ENCODE assay signal across 28 cellular contexts in the genomic region with DNA sequence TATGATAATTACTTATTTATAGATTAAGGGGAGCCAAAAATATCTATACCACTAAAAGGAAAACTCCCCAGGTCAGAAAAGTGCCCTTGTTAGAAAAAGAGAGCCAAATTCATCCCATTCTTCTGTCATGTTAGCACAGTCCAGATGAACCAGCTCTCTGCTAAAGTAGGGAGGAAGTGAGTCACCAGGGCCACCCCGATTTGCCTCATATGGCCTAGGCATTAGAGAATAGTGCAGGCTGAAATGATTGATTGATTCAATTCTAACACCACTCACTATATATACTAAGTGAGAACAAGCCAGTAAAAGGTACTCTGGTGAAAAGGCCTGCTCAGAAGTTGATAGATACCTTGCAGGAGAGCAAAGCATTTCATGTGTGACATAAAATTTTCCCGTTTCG.
"Had no signal": no experiment of that assay in that cellular context is flagged by ENCODE, and none has a peak within 500 bp of the region (broad histone marks: within the 10 kb centered on the region; RNA-seq: fewer than 3 reads in every experiment).

No MANE protein-coding gene starts in this region.

- H3K36me3 ChIP-seq: breast epithelium, stomach, thyroid gland, upper lobe of left lung, vagina had no signal

- H3K9me3 ChIP-seq: breast epithelium, stomach, thyroid gland, upper lobe of left lung, vagina had no signal

- H3K4me1 Mint-ChIP-seq: activated CD4-positive, alpha-beta memory T cell treated with anti-CD3 and anti-CD28 coated beads, Interleukin-2, amount 10 ng/mL, durations not matched to agents 7 days and 5 days; activated CD4-positive, alpha-beta T cell treated with anti-CD3 and anti-CD28 coated beads, Interleukin-2, amount 10 ng/mL, durations not matched to agents 7 days and 5 days; activated naive CD4-positive, alpha-beta T cell treated with anti-CD3 and anti-CD28 coated beads, Interleukin-2, amount 50 U/mL, for 24 hours; central memory CD8-positive, alpha-beta T cell; nephron; stimulated activated naive B cell treated with anti-CD40 and anti-IgM and Interleukin-4, amounts not matched to agents 10 μg/mL and 1 μg/mL and 100 μg/mL, for 72 hours; WTC11 had no signal

- DNase-seq: activated CD4-positive, alpha-beta memory T cell treated with anti-CD3 and anti-CD28 coated beads, Interleukin-2, amount 10 ng/mL, durations not matched to agents 7 days and 5 days; activated CD4-positive, alpha-beta T cell treated with anti-CD3 and anti-CD28 coated beads for 1 hour; activated CD4-positive, alpha-beta T cell treated with anti-CD3 and anti-CD28 coated beads, Interleukin-2, amount 10 ng/mL, durations not matched to agents 7 days and 5 days; activated CD8-positive, alpha-beta memory T cell treated with anti-CD3 and anti-CD28 coated beads, Interleukin-2, amount 50 U/mL, for 48 hours; activated T-cell treated with anti-CD3 and anti-CD28 coated beads, Interleukin-2, amount 50 U/mL, for 24 hours; dermis blood vessel endothelial cell; effector CD4-positive, alpha-beta T cell; erythroblast; foreskin fibroblast; head of caudate nucleus; hippocampal formation; left cardiac atrium; left ventricle myocardium superior; posterior cingulate gyrus; right cardiac atrium; stimulated activated CD4-positive, alpha-beta T cell treated with anti-CD3 and anti-CD28 coated beads, Interleukin-15, amount 100 ng/mL, for 24 hours; stimulated activated CD4-positive, alpha-beta T cell treated with anti-CD3 and anti-CD28 coated beads, Interleukin-2, amount 100 ng/mL, for 24 hours; stimulated activated naive B cell treated with anti-CD40 and anti-IgM and Interleukin-4, amounts not matched to agents 10 μg/mL and 1 μg/mL and 100 μg/mL, for 72 hours; stomach; thyroid gland; upper lobe of left lung had no signal

- H3K4me1 ChIP-seq: breast epithelium, stomach, thyroid gland, upper lobe of left lung, vagina had no signal

- H3K9me3 Mint-ChIP-seq: activated CD4-positive, alpha-beta memory T cell treated with anti-CD3 and anti-CD28 coated beads, Interleukin-2, amount 10 ng/mL, durations not matched to agents 7 days and 5 days; activated CD4-positive, alpha-beta T cell treated with anti-CD3 and anti-CD28 coated beads, Interleukin-2, amount 10 ng/mL, durations not matched to agents 7 days and 5 days; activated naive CD4-positive, alpha-beta T cell treated with anti-CD3 and anti-CD28 coated beads, Interleukin-2, amount 50 U/mL, for 24 hours; activated T-cell treated with anti-CD3 and anti-CD28 coated beads, Interleukin-2, amount 50 U/mL, for 24 hours; activated T-helper 2 cell treated with anti-CD3 and anti-CD28 coated beads, Interferon-gamma antibody, Interleukin-2, Interleukin-4, amounts not matched to agents 10 μg/mL and 5 μg/mL and 100 μg/mL, durations not matched to agents 14 hours and 24 hours and 36 hours; central memory CD8-positive, alpha-beta T cell; nephron; stimulated activated naive B cell treated with anti-CD40 and anti-IgM and Interleukin-4, amounts not matched to agents 10 μg/mL and 1 μg/mL and 100 μg/mL, for 72 hours; WTC11 had no signal

- H3K27ac Mint-ChIP-seq: activated CD4-positive, alpha-beta memory T cell treated with anti-CD3 and anti-CD28 coated beads, Interleukin-2, amount 10 ng/mL, durations not matched to agents 7 days and 5 days; activated CD4-positive, alpha-beta T cell treated with anti-CD3 and anti-CD28 coated beads, Interleukin-2, amount 10 ng/mL, durations not matched to agents 7 days and 5 days; activated naive CD4-positive, alpha-beta T cell treated with anti-CD3 and anti-CD28 coated beads, Interleukin-2, amount 50 U/mL, for 24 hours; activated T-cell treated with anti-CD3 and anti-CD28 coated beads, Interleukin-2, amount 50 U/mL, for 24 hours; activated T-helper 2 cell treated with anti-CD3 and anti-CD28 coated beads, Interferon-gamma antibody, Interleukin-2, Interleukin-4, amounts not matched to agents 10 μg/mL and 5 μg/mL and 100 μg/mL, durations not matched to agents 14 hours and 24 hours and 36 hours; nephron; stimulated activated naive B cell treated with anti-CD40 and anti-IgM and Interleukin-4, amounts not matched to agents 10 μg/mL and 1 μg/mL and 100 μg/mL, for 72 hours; WTC11 had no signal

- H3K27ac ChIP-seq: breast epithelium, stomach, thyroid gland, upper lobe of left lung, vagina had no signal

- H3K27me3 ChIP-seq: stomach, thyroid gland, upper lobe of left lung, vagina had no signal

- H3K27me3 Mint-ChIP-seq: activated CD4-positive, alpha-beta memory T cell treated with anti-CD3 and anti-CD28 coated beads, Interleukin-2, amount 10 ng/mL, durations not matched to agents 7 days and 5 days; activated CD4-positive, alpha-beta T cell treated with anti-CD3 and anti-CD28 coated beads, Interleukin-2, amount 10 ng/mL, durations not matched to agents 7 days and 5 days had no signal

- H3K4me3 ChIP-seq: breast epithelium, stomach, thyroid gland, upper lobe of left lung, vagina had no signal

- H3K36me3 Mint-ChIP-seq: activated naive CD4-positive, alpha-beta T cell treated with anti-CD3 and anti-CD28 coated beads, Interleukin-2, amount 50 U/mL, for 24 hours; stimulated activated naive B cell treated with anti-CD40 and anti-IgM and Interleukin-4, amounts not matched to agents 10 μg/mL and 1 μg/mL and 100 μg/mL, for 72 hours; WTC11 had no signal

- H3K4me3 Mint-ChIP-seq: activated CD4-positive, alpha-beta memory T cell treated with anti-CD3 and anti-CD28 coated beads, Interleukin-2, amount 10 ng/mL, durations not matched to agents 7 days and 5 days; activated CD4-positive, alpha-beta T cell treated with anti-CD3 and anti-CD28 coated beads, Interleukin-2, amount 10 ng/mL, durations not matched to agents 7 days and 5 days; activated naive CD4-positive, alpha-beta T cell treated with anti-CD3 and anti-CD28 coated beads, Interleukin-2, amount 50 U/mL, for 24 hours; activated T-cell treated with anti-CD3 and anti-CD28 coated beads, Interleukin-2, amount 50 U/mL, for 24 hours; central memory CD8-positive, alpha-beta T cell; nephron; stimulated activated naive B cell treated with anti-CD40 and anti-IgM and Interleukin-4, amounts not matched to agents 10 μg/mL and 1 μg/mL and 100 μg/mL, for 72 hours; WTC11 had no signal
